Comparison of ENCODE assay signal across 22 cellular contexts in the genomic region with DNA sequence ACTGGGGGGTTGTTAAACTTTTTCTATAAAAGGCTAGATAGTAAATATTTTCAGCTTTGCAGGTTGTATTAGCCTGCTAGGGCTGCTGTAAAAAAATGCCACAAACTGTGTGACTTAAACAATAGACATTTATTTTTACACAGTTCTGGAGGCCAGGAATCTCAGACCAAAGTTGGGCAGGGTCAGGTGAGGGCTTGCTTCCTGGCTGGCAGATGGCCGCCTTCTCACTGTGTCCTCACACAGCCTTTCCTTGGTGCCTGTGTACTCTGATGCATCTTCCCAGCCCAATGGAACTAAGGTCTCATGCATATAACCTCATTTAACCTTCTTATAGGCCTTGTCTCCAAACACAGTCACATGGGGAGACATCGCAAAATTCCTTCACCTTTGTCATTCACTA.
DNase-seq lines count a peak whose midpoint lies in the region; ATAC-seq, FAIRE-seq and TF ChIP-seq lines count a peak whose summit lies in the region.
"Had no signal": no experiment of that assay in that cellular context is flagged by ENCODE, and none has a peak within 500 bp of the region (broad histone marks: within the 10 kb centered on the region; RNA-seq: fewer than 3 reads in every experiment).

No MANE protein-coding gene starts in this region.

- H3K36me3 ChIP-seq in liver (ENCODE audit: control insufficient read depth in 4 of 4, insufficient read depth in 3 of 4, low read depth in 1 of 4, low read length in 3 of 4) (no peaks in the 10 kb centered on the region), HepG2 (replicated peaks in 1 of 2; ENCODE audit: control insufficient read depth in 1 of 2, insufficient read depth in 2 of 2, low read length in 2 of 2) (no peaks in the 10 kb centered on the region), body of pancreas (replicated peaks in 1 of 2; ENCODE audit: insufficient read depth in 1 of 2, low read depth in 2 of 2) (no peaks in the 10 kb centered on the region), parathyroid adenoma (ENCODE audit: control insufficient read depth, insufficient read depth, low read length) (no peaks in the 10 kb centered on the region), Peyer's patch (no peaks in the 10 kb centered on the region)
- H3K36me3 ChIP-seq: BLaER1, HAP-1 had no signal

- H3K27me3 ChIP-seq in liver (ENCODE audit: control insufficient read depth in 4 of 4, insufficient read depth in 4 of 4, low read length in 3 of 4) (no peaks in the 10 kb centered on the region), HepG2 (ENCODE audit: control insufficient read depth in 1 of 2, insufficient read depth in 2 of 2, low read length in 2 of 2) (no peaks in the 10 kb centered on the region), body of pancreas (no peaks in the 10 kb centered on the region), parathyroid adenoma (ENCODE audit: control insufficient read depth, insufficient read depth, low read length) (no peaks in the 10 kb centered on the region), Peyer's patch (no peaks in the 10 kb centered on the region)
- H3K27me3 ChIP-seq: BLaER1 had no signal

- no peaks in the 10 kb centered on the region for H4K20me1 ChIP-seq in HepG2 (ENCODE audit: insufficient read depth, low read length)
- H4K20me1 ChIP-seq: BLaER1 had no signal

- no TSS peak for BruUV-seq in HepG2 (replicated peaks; lab: Mats Ljungman, UMichigan)

- no peak for TF ChIP-seq EP300 in HepG2 (IDR thresholded peaks at IDR 0.05; ENCODE audit: low read depth in 2 of 2, low read length in 2 of 2)
- no peak for TF ChIP-seq EP300 in HepG2 (CRISPR knock-in tag; IDR thresholded peaks at IDR 0.05; ENCODE audit: borderline replicate concordance)

- TF ChIP-seq CTCF in liver (IDR thresholded peaks at IDR 0.05; ENCODE audit: low read depth, low read length, missing input control) (no peak), HepG2 (CRISPR knock-in tag; IDR thresholded peaks at IDR 0.05) (no peak), body of pancreas (IDR thresholded peaks at IDR 0.05) (no peak), parathyroid adenoma (IDR thresholded peaks at IDR 0.05) (no peak), Peyer's patch (IDR thresholded peaks at IDR 0.05) (no peak)

- CTCF ChIA-PET in HepG2 (lab: Yijun Ruan, JAX; ENCODE audit: low intra/inter-chr PET ratio, low total read pairs), result no interaction called here

- H3K9ac ChIP-seq in liver (ENCODE audit: low read depth in 1 of 2, low read length in 2 of 2) (no peak overlapping the region), HepG2 (ENCODE audit: insufficient read depth, low read depth, low read length) (no peak overlapping the region), parathyroid adenoma (no peak overlapping the region)
- H3K9ac ChIP-seq: BLaER1 had no signal

- DNase-seq in HepG2 (ENCODE audit: low spot score) (no peak), NCI-H82 (lab: John Stamatoyannopoulos, UW) (peak; percentile 80), body of pancreas (no peak), Peyer's patch (no peak)
- DNase-seq in NK-92 treated with Interleukin-12 subunit alpha and Interleukin-12 subunit beta, amount 100 ng/mL, for 24 hours (lab: John Stamatoyannopoulos, UW), result no peak
- DNase-seq: Caco-2; CD4-positive, CD25-positive, alpha-beta regulatory T cell; CD8-positive, alpha-beta T cell; DMS153; DND-41; GOT3; HFFc6 had no signal

- no peak overlapping the region for H2AFZ ChIP-seq in HepG2 (ENCODE audit: low read length)
- no peak overlapping the region for H2AFZ ChIP-seq in parathyroid adenoma

- no peak for TF ChIP-seq POLR2A in HepG2 (IDR thresholded peaks at IDR 0.05; ENCODE audit: insufficient read depth in 1 of 2, low read depth in 2 of 2, low read length in 2 of 2)
- no peak for TF ChIP-seq POLR2A in body of pancreas (IDR thresholded peaks at IDR 0.05)
- TF ChIP-seq POLR2A in Peyer's patch (IDR thresholded peaks at IDR 0.05), result no peak

- H3K9me3 ChIP-seq in liver (ENCODE audit: control insufficient read depth in 4 of 4, low read length in 3 of 4), result no peaks in the 10 kb centered on the region
- peaks cover 31% of the 10 kb centered on the region for H3K9me3 ChIP-seq in HepG2 (ENCODE audit: low read length)
- H3K9me3 ChIP-seq in body of pancreas, result no peaks in the 10 kb centered on the region
- H3K9me3 ChIP-seq in parathyroid adenoma (ENCODE audit: control insufficient read depth, low read length), result no peaks in the 10 kb centered on the region
- no peaks in the 10 kb centered on the region for H3K9me3 ChIP-seq in Peyer's patch
- H3K9me3 ChIP-seq: Caco-2, HAP-1 had no signal

- WGBS in liver, result 79% methylated on average over 2 of the region's 2 CpGs
- WGBS in HepG2 (ENCODE audit: low lambda C conversion rate), result 24% methylated on average over 2 of the region's 2 CpGs
- WGBS in body of pancreas, 2 donors, result 38 to 58% methylated on average over 2 of the region's 2 CpGs

- no peak for TF ChIP-seq RAD21 in liver (IDR thresholded peaks at IDR 0.05)
- no peak for TF ChIP-seq RAD21 in HepG2 (CRISPR knock-in tag; IDR thresholded peaks at IDR 0.05)

- H3K79me2 ChIP-seq in HepG2 (ENCODE audit: insufficient read depth, low read length) (no peaks in the 10 kb centered on the region), parathyroid adenoma (peaks cover 12% of the 10 kb centered on the region)

- ATAC-seq in HepG2 (no peak), body of pancreas (peak; percentile 56), GM19452 (IDR thresholded peaks at IDR 0.05; ENCODE audit: unreplicated experiment) (no peak)
- ATAC-seq: CD8-positive, alpha-beta T cell had no signal

- H3K4me3 ChIP-seq in liver (ENCODE audit: low read depth in 1 of 3, low read length in 3 of 3), result no peak overlapping the region
- H3K4me3 ChIP-seq in HepG2 (replicated peaks in 1 of 3; ENCODE audit: insufficient read depth in 1 of 3, low read depth in 2 of 3, low read length in 3 of 3), result no peak overlapping the region
- no peak overlapping the region for H3K4me3 ChIP-seq in body of pancreas
- no peak overlapping the region for H3K4me3 ChIP-seq in parathyroid adenoma (ENCODE audit: low read depth, low read length)
- no peak overlapping the region for H3K4me3 ChIP-seq in Peyer's patch
- H3K4me3 ChIP-seq: BLaER1, HAP-1 had no signal

- H3K27ac ChIP-seq in liver (ENCODE audit: low read depth in 1 of 2, low read length in 2 of 2) (no peak overlapping the region), HepG2 (ENCODE audit: extremely low read length, insufficient read depth, low read length) (no peak overlapping the region), body of pancreas (no peak overlapping the region), parathyroid adenoma (peak overlapping the region; percentile 18), Peyer's patch (no peak overlapping the region)
- H3K27ac ChIP-seq: BLaER1, C4-2B had no signal

- FAIRE-seq in HepG2 (lab: Jason Lieb, UNC), result no peak
- FAIRE-seq: G401.6, GM12892, GM19239, H54 had no signal

- in situ Hi-C loops in HepG2 (cut with HindIII; ENCODE audit: extremely low pct_ligation_motif_present, low pct_unique_long_range_greater_than_20kb), result no loop called here

- intact Hi-C loops in HepG2 (cut with micrococcal nuclease; ENCODE audit: unreplicated experiment) (no loop called here), body of pancreas (cut with DNase I) (no loop called here)

- H3K4me2 ChIP-seq in HepG2 (ENCODE audit: low read depth, low read length) (no peak overlapping the region), parathyroid adenoma (ENCODE audit: low read length) (no peak overlapping the region)
- H3K4me2 ChIP-seq: BLaER1 had no signal

- H3K4me1 ChIP-seq in liver (ENCODE audit: control insufficient read depth in 4 of 4, insufficient read depth in 4 of 4, low read length in 3 of 4) (no peaks in the 10 kb centered on the region), HepG2 (ENCODE audit: insufficient read depth, low read length) (no peaks in the 10 kb centered on the region), body of pancreas (peaks cover 20% of the 10 kb centered on the region), parathyroid adenoma (peaks cover 39% of the 10 kb centered on the region), Peyer's patch (no peaks in the 10 kb centered on the region)
- H3K4me1 ChIP-seq: BLaER1, Caco-2, HAP-1 had no signal

- POLR2A ChIA-PET in HepG2 (lab: Yijun Ruan, JAX), result no interaction called here

TF ChIP-seq in liver, 16 proteins besides CTCF, POLR2A, EP300 and RAD21:
- TF ChIP-seq FOXA1 (IDR thresholded peaks at IDR 0.05), result no peak
- peak; percentile 67 for TF ChIP-seq NR2F2 (IDR thresholded peaks at IDR 0.05)
- no peak for TF ChIP-seq SP1 (IDR thresholded peaks at IDR 0.05)

TF ChIP-seq in HepG2, 621 proteins besides CTCF, POLR2A, EP300 and RAD21:
- TF ChIP-seq FOXK1 (CRISPR knock-in tag; IDR thresholded peaks at IDR 0.05; ENCODE audit: borderline replicate concordance, low read depth) (no peak), ZC3H13 (CRISPR knock-in tag; IDR thresholded peaks at IDR 0.05) (no peak), IRF2 (CRISPR knock-in tag; IDR thresholded peaks at IDR 0.05) (no peak), SNAI1 (CRISPR knock-in tag; IDR thresholded peaks at IDR 0.05; ENCODE audit: borderline replicate concordance) (no peak), NFYB (CRISPR knock-in tag; IDR thresholded peaks at IDR 0.05) (no peak), ZNF644 (CRISPR knock-in tag; IDR thresholded peaks at IDR 0.05; ENCODE audit: low read depth) (no peak)
- TF ChIP-seq, protein P1, sequence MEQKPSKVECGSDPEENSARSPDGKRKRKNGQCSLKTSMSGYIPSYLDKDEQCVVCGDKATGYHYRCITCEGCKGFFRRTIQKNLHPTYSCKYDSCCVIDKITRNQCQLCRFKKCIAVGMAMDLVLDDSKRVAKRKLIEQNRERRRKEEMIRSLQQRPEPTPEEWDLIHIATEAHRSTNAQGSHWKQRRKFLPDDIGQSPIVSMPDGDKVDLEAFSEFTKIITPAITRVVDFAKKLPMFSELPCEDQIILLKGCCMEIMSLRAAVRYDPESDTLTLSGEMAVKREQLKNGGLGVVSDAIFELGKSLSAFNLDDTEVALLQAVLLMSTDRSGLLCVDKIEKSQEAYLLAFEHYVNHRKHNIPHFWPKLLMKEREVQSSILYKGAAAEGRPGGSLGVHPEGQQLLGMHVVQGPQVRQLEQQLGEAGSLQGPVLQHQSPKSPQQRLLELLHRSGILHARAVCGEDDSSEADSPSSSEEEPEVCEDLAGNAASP (CRISPR knock-in tag; IDR thresholded peaks at IDR 0.05; ENCODE audit: borderline replicate concordance), result no peak
